8 cellular contexts compared by ENCODE assay signal in genomic region chr12:57632369-57632897, GRCh38. TPM values are rescaled to one million over a fixed set of nuclear protein-coding genes. Genes with fewer than 3 reads are reported as not detected.
DNase-seq lines count a peak whose midpoint lies in the region; ATAC-seq, FAIRE-seq and TF ChIP-seq lines count a peak whose summit lies in the region.

No MANE protein-coding gene starts in this region.

- H3K9me3 Mint-ChIP-seq in activated CD4-positive, alpha-beta memory T cell treated with anti-CD3 and anti-CD28 coated beads, Interleukin-2, amount 10 ng/mL, durations not matched to agents 7 days and 5 days: no peaks in the 10 kb centered on the region

- H3K4me3 ChIP-seq in fibroblast of pulmonary artery (replicated peaks; ENCODE audit: low read depth, low read length): peak overlapping the region; percentile 51

- peaks cover 14% of the 10 kb centered on the region for H3K4me1 Mint-ChIP-seq in activated CD4-positive, alpha-beta memory T cell treated with anti-CD3 and anti-CD28 coated beads, Interleukin-2, amount 10 ng/mL, durations not matched to agents 7 days and 5 days

- ATAC-seq in HG03159 (IDR thresholded peaks at IDR 0.05; ENCODE audit: unreplicated experiment) (peak; percentile 19), omental fat pad (ENCODE audit: low FRiP score) (peak; percentile 23)

- FAIRE-seq in RCC 7860 (lab: Jason Lieb, UNC): no peak

- TF ChIP-seq CTCF in fibroblast of pulmonary artery (IDR thresholded peaks at IDR 0.05; ENCODE audit: low read length, missing control alignments) (no peak), omental fat pad (IDR thresholded peaks at IDR 0.05) (no peak)

- POLR2A ChIA-PET in activated CD4-positive, alpha-beta memory T cell treated with anti-CD3 and anti-CD28 coated beads, Interleukin-2, amount 10 ng/mL, durations not matched to agents 7 days and 5 days (lab: Charles Lee): interaction anchor here (0.6 kb wide), 1 partner anchor 62 kb away, joined by 3 read pairs; the partner anchor contains the start of gene OS9

- H3K4me3 Mint-ChIP-seq in activated CD4-positive, alpha-beta memory T cell treated with anti-CD3 and anti-CD28 coated beads, Interleukin-2, amount 10 ng/mL, durations not matched to agents 7 days and 5 days: peak overlapping the region; percentile 63

- no peaks in the 10 kb centered on the region for H3K36me3 Mint-ChIP-seq in activated CD4-positive, alpha-beta memory T cell treated with anti-CD3 and anti-CD28 coated beads, Interleukin-2, amount 10 ng/mL, durations not matched to agents 7 days and 5 days (ENCODE audit: low read depth)

- H3K27me3 Mint-ChIP-seq in activated CD4-positive, alpha-beta memory T cell treated with anti-CD3 and anti-CD28 coated beads, Interleukin-2, amount 10 ng/mL, durations not matched to agents 7 days and 5 days: peaks cover 58% of the 10 kb centered on the region

- CTCF ChIA-PET in activated CD4-positive, alpha-beta memory T cell treated with anti-CD3 and anti-CD28 coated beads, Interleukin-2, amount 10 ng/mL, durations not matched to agents 7 days and 5 days (lab: Charles Lee): interaction anchor here (0.6 to 5.3 kb wide), 10 partner anchors 11 to 173 kb away, joined by 3 to 47 read pairs (median 5); partner anchors contain the start of gene OS9

- DNase-seq in ELF-1 (ENCODE audit: low read depth, low spot score): peak; percentile 44
- DNase-seq in activated CD4-positive, alpha-beta memory T cell treated with anti-CD3 and anti-CD28 coated beads, Interleukin-2, amount 10 ng/mL, durations not matched to agents 7 days and 5 days: peak; percentile 25
- no peak for DNase-seq in fibroblast of pulmonary artery (ENCODE audit: low read depth)
- no peak for DNase-seq in omental fat pad (ENCODE audit: low spot score)
- DNase-seq in glomerular visceral epithelial cell (ENCODE audit: extremely low spot score): no peak
- DNase-seq in RCC 7860 (ENCODE audit: low spot score): no peak
- no peak for DNase-seq in NOMO-1 treated with DMSO at 0.1 percent for 48 hours (lab: John Stamatoyannopoulos, UW; ENCODE audit: unreplicated experiment)

- H3K27ac Mint-ChIP-seq in activated CD4-positive, alpha-beta memory T cell treated with anti-CD3 and anti-CD28 coated beads, Interleukin-2, amount 10 ng/mL, durations not matched to agents 7 days and 5 days: no peak overlapping the region

RNA-seq across cellular contexts. Expression of gene B4GALNT1, which starts 0.6 kb away (rescaled TPM):
- total RNA-seq in activated CD4-positive, alpha-beta memory T cell treated with anti-CD3 and anti-CD28 coated beads, Interleukin-2, amount 10 ng/mL, durations not matched to agents 7 days and 5 days: 1 to 10 TPM; 1.4 to 1.8 TPM
- 1 to 10 TPM in 2 of 4 donors, under 1 TPM in 2; 0.36 to 3.0 (median 1.0) TPM for total RNA-seq in omental fat pad

RNA-seq across cellular contexts. Expression of gene ARHGEF25, which starts 21.2 kb away (rescaled TPM):
- under 1 TPM; 0.55 to 0.93 TPM for total RNA-seq in activated CD4-positive, alpha-beta memory T cell treated with anti-CD3 and anti-CD28 coated beads, Interleukin-2, amount 10 ng/mL, durations not matched to agents 7 days and 5 days
- total RNA-seq in omental fat pad: 10 to 100 TPM; 14.7 to 28.8 (median 20.0) TPM

RNA-seq across cellular contexts. Expression of gene DTX3, which starts 27.8 kb away (rescaled TPM):
- 10 to 100 TPM; 19.3 to 21.8 TPM for total RNA-seq in activated CD4-positive, alpha-beta memory T cell treated with anti-CD3 and anti-CD28 coated beads, Interleukin-2, amount 10 ng/mL, durations not matched to agents 7 days and 5 days
- 10 to 100 TPM in 3 of 4 donors, 1 to 10 TPM in 1; 8.0 to 21.7 (median 13.3) TPM for total RNA-seq in omental fat pad

RNA-seq across cellular contexts. Expression of gene PIP4K2C, which starts 41.4 kb away (rescaled TPM):
- total RNA-seq in activated CD4-positive, alpha-beta memory T cell treated with anti-CD3 and anti-CD28 coated beads, Interleukin-2, amount 10 ng/mL, durations not matched to agents 7 days and 5 days: 10 to 100 TPM; 21.6 to 21.9 TPM
- 10 to 100 TPM; 16.9 to 21.3 (median 17.6) TPM for total RNA-seq in omental fat pad

Comparison
In these comparisons a context has a peak if more than half of its experiments do, and no peak if none do; other contexts are left out.
1. DNase-seq: peak in ELF-1 (single experiment) and activated CD4-positive, alpha-beta memory T cell treated with anti-CD3 and anti-CD28 coated beads, Interleukin-2, amount 10 ng/mL, durations not matched to agents 7 days and 5 days (single experiment); none in fibroblast of pulmonary artery (single experiment), omental fat pad (single experiment), glomerular visceral epithelial cell (single experiment), RCC 7860 (single experiment) and NOMO-1 treated with DMSO at 0.1 percent for 48 hours (single experiment).
2. RNA of gene ARHGEF25, which starts 21.2 kb away (total RNA-seq): 14.7 to 28.8 TPM in omental fat pad; 0.55 to 0.93 TPM in activated CD4-positive, alpha-beta memory T cell treated with anti-CD3 and anti-CD28 coated beads, Interleukin-2, amount 10 ng/mL, durations not matched to agents 7 days and 5 days; every median in the first group is over 4 times any median in the second.